Comparison of ENCODE assay signal across 19 cellular contexts in the genomic region with DNA sequence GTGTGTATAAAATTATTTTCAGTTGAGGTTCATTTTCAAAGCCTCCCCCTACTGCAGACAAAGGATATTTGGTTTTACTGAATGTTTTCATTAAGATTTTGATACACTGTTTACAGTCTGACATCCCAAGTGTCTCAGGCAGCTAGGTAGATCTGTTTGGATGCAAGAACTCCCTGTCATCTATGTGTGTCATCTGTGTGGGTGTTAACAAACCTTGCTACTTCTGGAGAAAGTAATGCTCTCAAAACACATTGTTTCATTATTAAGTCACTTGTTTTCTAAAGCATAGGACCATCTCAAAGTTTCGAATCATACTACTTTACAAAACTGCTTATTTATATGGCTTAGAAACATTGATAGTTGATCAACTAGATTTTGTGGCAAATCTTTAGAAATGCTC.
DNase-seq lines count a peak whose midpoint lies in the region; ATAC-seq, FAIRE-seq and TF ChIP-seq lines count a peak whose summit lies in the region.
"Had no signal": no experiment of that assay in that cellular context is flagged by ENCODE, and none has a peak within 500 bp of the region (broad histone marks: within the 10 kb centered on the region; RNA-seq: fewer than 3 reads in every experiment).

No MANE protein-coding gene starts in this region.

- no peaks in the 10 kb centered on the region for H3K27me3 ChIP-seq in lower lobe of right lung (ENCODE audit: low read depth)
- no peaks in the 10 kb centered on the region for H3K27me3 ChIP-seq in Peyer's patch
- H3K27me3 ChIP-seq: cardiac muscle cell had no signal

- peak overlapping the region; percentile 47 for H3K27ac ChIP-seq in lower lobe of right lung
- no peak overlapping the region for H3K27ac ChIP-seq in Peyer's patch
- H3K27ac ChIP-seq: 22Rv1, cardiac muscle cell, thoracic aorta had no signal

- no peak for DNase-seq in activated CD4-positive, alpha-beta T cell treated with anti-CD3 and anti-CD28 coated beads for 36 hours
- DNase-seq in activated CD4-positive, alpha-beta T cell treated with anti-CD3 and anti-CD28 coated beads for 48 hours: no peak
- no peak for DNase-seq in H54 (ENCODE audit: insufficient read length, low spot score)
- DNase-seq in activated T-helper 2 cell treated with anti-CD3 and anti-CD28 coated beads, Interferon-gamma antibody, Interleukin-2, Interleukin-4, amounts not matched to agents 10 μg/mL and 5 μg/mL and 100 μg/mL, durations not matched to agents 14 hours and 24 hours and 36 hours (ENCODE audit: low spot score): no peak
- DNase-seq in lower lobe of right lung: no peak
- DNase-seq in Peyer's patch: no peak
- no peak for DNase-seq in stimulated activated CD4-positive, alpha-beta T cell treated with anti-CD3 and anti-CD28 coated beads, Interleukin-4, amount 100 ng/mL, for 4 hours
- DNase-seq in C1 segment of cervical spinal cord (lab: John Stamatoyannopoulos, UW): no peak
- DNase-seq: activated CD4-positive, CD25-positive, alpha-beta regulatory T cell; effector CD8-positive, alpha-beta T cell; mesenchymal stem cell; stimulated activated CD4-positive, alpha-beta T cell treated with anti-CD3 and anti-CD28 coated beads, Interleukin-15, amount 100 ng/mL, for 24 hours had no signal

- H3K4me1 Mint-ChIP-seq in activated CD4-positive, alpha-beta T cell treated with anti-CD3 and anti-CD28 coated beads for 36 hours: peaks cover 25% of the 10 kb centered on the region
- peaks cover 42% of the 10 kb centered on the region for H3K4me1 Mint-ChIP-seq in activated T-helper 2 cell treated with anti-CD3 and anti-CD28 coated beads, Interferon-gamma antibody, Interleukin-2, Interleukin-4, amounts not matched to agents 10 μg/mL and 5 μg/mL and 100 μg/mL, durations not matched to agents 14 hours and 24 hours and 36 hours (ENCODE audit: low read depth)

- intact Hi-C loops in activated CD4-positive, alpha-beta T cell treated with anti-CD3 and anti-CD28 coated beads for 36 hours (cut with DNase I, micrococcal nuclease): loop anchor here (2.0 to 5.0 kb wide), 2 partner anchors 24 to 39 kb away; no protein-coding TSS in a partner anchor
- intact Hi-C loops in activated T-helper 2 cell treated with anti-CD3 and anti-CD28 coated beads, Interferon-gamma antibody, Interleukin-2, Interleukin-4, amounts not matched to agents 10 μg/mL and 5 μg/mL and 100 μg/mL, durations not matched to agents 14 hours and 24 hours and 36 hours (cut with micrococcal nuclease): loop anchor here (1.0 to 5.0 kb wide), 5 partner anchors 10 to 281 kb away; no protein-coding TSS in a partner anchor
- intact Hi-C loops in lower lobe of right lung (cut with DNase I): no loop called here

- no peaks in the 10 kb centered on the region for H3K36me3 Mint-ChIP-seq in activated CD4-positive, alpha-beta T cell treated with anti-CD3 and anti-CD28 coated beads for 36 hours (ENCODE audit: low read depth)
- H3K36me3 Mint-ChIP-seq in activated T-helper 2 cell treated with anti-CD3 and anti-CD28 coated beads, Interferon-gamma antibody, Interleukin-2, Interleukin-4, amounts not matched to agents 10 μg/mL and 5 μg/mL and 100 μg/mL, durations not matched to agents 14 hours and 24 hours and 36 hours (ENCODE audit: low read depth): peaks cover 3% of the 10 kb centered on the region
- H3K36me3 Mint-ChIP-seq: activated naive CD8-positive, alpha-beta T cell; CD14-positive monocyte had no signal

- POLR2A ChIA-PET in activated CD4-positive, alpha-beta T cell treated with anti-CD3 and anti-CD28 coated beads for 36 hours (lab: Charles Lee): no interaction called here

- TF ChIP-seq POLR2A in H54 (IDR thresholded peaks at IDR 0.05; ENCODE audit: low read depth, low read length) (no peak), Peyer's patch (IDR thresholded peaks at IDR 0.05) (no peak)

- peak; percentile 20 for FAIRE-seq in H54 (lab: Jason Lieb, UNC)

- CTCF ChIA-PET in activated CD4-positive, alpha-beta T cell treated with anti-CD3 and anti-CD28 coated beads for 36 hours (lab: Charles Lee): interaction anchor here (1.1 kb wide), 1 partner anchor 14 kb away, joined by 3 read pairs; no protein-coding TSS in a partner anchor

- no peaks in the 10 kb centered on the region for H3K27me3 Mint-ChIP-seq in activated CD4-positive, alpha-beta T cell treated with anti-CD3 and anti-CD28 coated beads for 36 hours
- H3K27me3 Mint-ChIP-seq in activated T-helper 2 cell treated with anti-CD3 and anti-CD28 coated beads, Interferon-gamma antibody, Interleukin-2, Interleukin-4, amounts not matched to agents 10 μg/mL and 5 μg/mL and 100 μg/mL, durations not matched to agents 14 hours and 24 hours and 36 hours (ENCODE audit: low read depth): no peaks in the 10 kb centered on the region
- H3K27me3 Mint-ChIP-seq: activated naive CD8-positive, alpha-beta T cell had no signal

- H3K36me3 ChIP-seq in lower lobe of right lung (no peaks in the 10 kb centered on the region), Peyer's patch (no peaks in the 10 kb centered on the region)
- H3K36me3 ChIP-seq: cardiac muscle cell, thoracic aorta had no signal

- no peak for TF ChIP-seq CTCF in lower lobe of right lung (IDR thresholded peaks at IDR 0.05)
- TF ChIP-seq CTCF in Peyer's patch (IDR thresholded peaks at IDR 0.05): no peak

- no peaks in the 10 kb centered on the region for H3K9me3 Mint-ChIP-seq in activated CD4-positive, alpha-beta T cell treated with anti-CD3 and anti-CD28 coated beads for 36 hours (ENCODE audit: low read depth)
- H3K9me3 Mint-ChIP-seq in activated T-helper 2 cell treated with anti-CD3 and anti-CD28 coated beads, Interferon-gamma antibody, Interleukin-2, Interleukin-4, amounts not matched to agents 10 μg/mL and 5 μg/mL and 100 μg/mL, durations not matched to agents 14 hours and 24 hours and 36 hours: peaks cover 8% of the 10 kb centered on the region

- no peak overlapping the region for H3K4me3 Mint-ChIP-seq in activated CD4-positive, alpha-beta T cell treated with anti-CD3 and anti-CD28 coated beads for 36 hours
- H3K4me3 Mint-ChIP-seq in activated T-helper 2 cell treated with anti-CD3 and anti-CD28 coated beads, Interferon-gamma antibody, Interleukin-2, Interleukin-4, amounts not matched to agents 10 μg/mL and 5 μg/mL and 100 μg/mL, durations not matched to agents 14 hours and 24 hours and 36 hours (ENCODE audit: low read depth): no peak overlapping the region
- H3K4me3 Mint-ChIP-seq: activated naive CD8-positive, alpha-beta T cell; CD14-positive monocyte; nephron had no signal

- H3K27ac Mint-ChIP-seq in activated CD4-positive, alpha-beta T cell treated with anti-CD3 and anti-CD28 coated beads for 36 hours: peak overlapping the region; percentile 8
- peak overlapping the region; percentile 83 for H3K27ac Mint-ChIP-seq in activated T-helper 2 cell treated with anti-CD3 and anti-CD28 coated beads, Interferon-gamma antibody, Interleukin-2, Interleukin-4, amounts not matched to agents 10 μg/mL and 5 μg/mL and 100 μg/mL, durations not matched to agents 14 hours and 24 hours and 36 hours
- H3K27ac Mint-ChIP-seq: activated naive CD8-positive, alpha-beta T cell; CD14-positive monocyte had no signal

- H3K4me1 ChIP-seq in lower lobe of right lung (peaks cover 46% of the 10 kb centered on the region), Peyer's patch (peaks cover 0 to 4% (median 0%) of the 10 kb centered on the region in 4 donors)

- H3K4me3 ChIP-seq in lower lobe of right lung (no peak overlapping the region), Peyer's patch (no peak overlapping the region)
- H3K4me3 ChIP-seq: cardiac muscle cell, thoracic aorta had no signal

- peak; percentile 93 for ATAC-seq in activated CD4-positive, alpha-beta T cell treated with anti-CD3 and anti-CD28 coated beads for 36 hours
- ATAC-seq in lower lobe of right lung: no peak
- ATAC-seq: HCT116 had no signal

- H3K9me3 ChIP-seq in lower lobe of right lung (no peaks in the 10 kb centered on the region), Peyer's patch (no peaks in the 10 kb centered on the region)
- H3K9me3 ChIP-seq: thoracic aorta had no signal
